In genomic region chr4:8648816-8649630, GRCh38 we compare ENCODE assay signal across 16 cellular contexts. TPM values are rescaled to one million over a fixed set of nuclear protein-coding genes. Genes with fewer than 3 reads are reported as not detected.
"Had no signal": no experiment of that assay in that cellular context is flagged by ENCODE, and none has a peak within 500 bp of the region (broad histone marks: within the 10 kb centered on the region; RNA-seq: fewer than 3 reads in every experiment).

No MANE protein-coding gene starts in this region.

- H3K27me3 ChIP-seq: right lobe of liver, uterus had no signal

- DNase-seq: activated B cell treated with CpG ODN at 0.5 μM for 24 hours; activated CD4-positive, alpha-beta T cell treated with anti-CD3 and anti-CD28 coated beads, Interleukin-2, amount 10 ng/mL, durations not matched to agents 24 days and 14 days; central memory CD4-positive, alpha-beta T cell; cortex of kidney; effector CD8-positive, alpha-beta T cell; foreskin fibroblast; hippocampal formation; left ventricle myocardium superior; occipital lobe; psoas muscle; stimulated activated CD4-positive, alpha-beta T cell treated with anti-CD3 and anti-CD28 coated beads, Interleukin-12 subunit alpha, Interleukin-12 subunit beta, amount 100 ng/mL, for 4 hours; stimulated activated CD4-positive, alpha-beta T cell treated with anti-CD3 and anti-CD28 coated beads, Interleukin-2, amount 100 ng/mL, for 24 hours had no signal

- H3K36me3 ChIP-seq: right lobe of liver, uterus had no signal

- H3K27ac ChIP-seq: psoas muscle, right lobe of liver, uterus had no signal

- H3K9me3 ChIP-seq: psoas muscle, right lobe of liver, uterus had no signal

- H3K4me1 ChIP-seq: psoas muscle, right lobe of liver, uterus had no signal

- H3K4me3 ChIP-seq: psoas muscle, right lobe of liver, uterus had no signal

RNA-seq across cellular contexts. Expression of gene CPZ, which starts 56.5 kb away (rescaled TPM):
- total RNA-seq: activated B cell treated with CpG ODN at 0.5 μM for 24 hours; activated CD4-positive, alpha-beta T cell treated with anti-CD3 and anti-CD28 coated beads, Interleukin-2, amount 10 ng/mL, durations not matched to agents 24 days and 14 days; activated naive CD4-positive, alpha-beta T cell treated with anti-CD3 and anti-CD28 coated beads, Interleukin-2, amount 50 U/mL, for 72 hours; natural killer cell treated with Interleukin-12 subunit alpha and Interleukin-12 subunit beta and Interleukin-15 and Interleukin-18, amount 100 ng/mL, for 72 hours; psoas muscle had no signal
